ENCODE assay signal across 23 cellular contexts in the genomic region with DNA sequence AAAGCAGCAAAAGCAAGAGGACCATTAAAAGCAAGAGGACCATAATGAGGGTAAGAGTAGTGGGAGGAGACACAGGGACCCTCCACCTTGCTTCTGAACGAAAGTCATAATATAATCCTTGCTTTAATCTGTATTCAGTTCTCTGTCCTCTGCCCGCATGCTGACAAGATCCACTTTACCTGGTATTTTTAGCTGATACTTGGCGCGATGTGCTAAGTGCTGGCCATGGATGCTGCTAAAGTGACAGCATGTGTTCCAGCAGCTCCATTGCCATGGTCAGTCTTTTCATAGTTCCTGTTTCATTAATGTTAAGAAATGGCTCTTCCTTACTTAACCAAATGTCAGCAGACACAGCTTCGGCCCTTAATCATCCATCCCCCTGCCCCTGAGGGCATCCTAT.
"Had no signal": no experiment of that assay in that cellular context is flagged by ENCODE, and none has a peak within 500 bp of the region (broad histone marks: within the 10 kb centered on the region; RNA-seq: fewer than 3 reads in every experiment).

No MANE protein-coding gene starts in this region.

- DNase-seq: Kasumi-1, MM.1S, NCI-H1092 treated with DMSO at 0.1 percent for 48 hours, NCI-H1436, NCI-H187, NCI-H2029, NCI-H2081 treated with DMSO at 0.1 percent for 48 hours, NCI-H2171, NCI-H226, NCI-H446, NCI-H510A, NCI-H524 treated with DMSO at 0.1 percent for 48 hours, NCI-H69, NCI-H774, PC-3, SIG-M5 had no signal

- H3K4me1 ChIP-seq: SJSA1 had no signal

- H3K9me3 ChIP-seq: SJSA1 had no signal

- H3K4me3 ChIP-seq: K562, SJSA1, SK-N-MC had no signal

- H3K27ac ChIP-seq: HL-60, KMS-11, SJSA1, SK-N-MC had no signal

- ATAC-seq: K562, Panc1, PC-3, Right ventricle myocardium inferior had no signal

- H3K36me3 ChIP-seq: SJSA1 had no signal
